Comparison of ENCODE assay signal across 16 cellular contexts in the genomic region with DNA sequence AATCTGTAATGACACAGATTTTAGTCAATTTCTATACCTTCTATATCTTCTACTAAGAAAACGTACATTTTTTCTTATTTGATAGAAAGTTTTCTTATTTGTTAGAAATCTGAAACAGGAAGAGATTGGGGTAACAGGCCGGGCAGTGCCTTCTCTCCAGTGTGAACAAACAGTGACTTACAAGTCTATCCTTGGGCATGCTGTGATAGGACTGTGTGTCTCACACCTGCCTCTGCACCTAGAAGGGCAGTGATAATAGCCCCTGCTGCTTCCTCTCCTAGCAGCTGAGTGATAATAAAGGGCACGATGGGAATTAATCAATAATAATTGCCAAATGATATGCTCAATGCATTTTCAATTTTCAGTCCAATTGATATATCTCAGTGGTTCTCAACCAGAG. TPM values are rescaled to one million over a fixed set of nuclear protein-coding genes. Genes with fewer than 3 reads are reported as not detected.
DNase-seq lines count a peak whose midpoint lies in the region; ATAC-seq and TF ChIP-seq lines count a peak whose summit lies in the region.
"Had no signal": no experiment of that assay in that cellular context is flagged by ENCODE, and none has a peak within 500 bp of the region (broad histone marks: within the 10 kb centered on the region; RNA-seq: fewer than 3 reads in every experiment).

No MANE protein-coding gene starts in this region.

- H3K27ac ChIP-seq in endodermal cell (ENCODE audit: low read depth, low read length) (no peak overlapping the region), neutrophil (peak overlapping the region; percentile 17)
- H3K27ac ChIP-seq: GM23248 had no signal

- peaks cover 32% of the 10 kb centered on the region for H3K4me1 Mint-ChIP-seq in endodermal cell

- 32 to 33% methylated on average over 1 to 2 of the region's 3 CpGs for WGBS in endodermal cell (ENCODE audit: insufficient coverage in 1 of 2, insufficient read length in 1 of 2), 2 experiments

- no peak overlapping the region for H3K4me3 Mint-ChIP-seq in endodermal cell
- H3K4me3 Mint-ChIP-seq: CD4-positive, CD25-positive, alpha-beta regulatory T cell; CD8-positive, alpha-beta memory T cell had no signal

- peak; percentile 71 for DNase-seq in NCI-H146 (lab: John Stamatoyannopoulos, UW)
- DNase-seq in NCI-H146 treated with DMSO at 0.1 percent for 48 hours (lab: John Stamatoyannopoulos, UW; ENCODE audit: unreplicated experiment), result peak; percentile 42
- DNase-seq in endodermal cell, result peak; percentile 60
- no peak for DNase-seq in HuH-7.5 (ENCODE audit: low spot score)
- DNase-seq: ACHN; BE2C; C1 segment of cervical spinal cord; Caco-2; CD4-positive, CD25-positive, alpha-beta regulatory T cell; CD8-positive, alpha-beta memory T cell; GM23248 had no signal

- H3K36me3 Mint-ChIP-seq in endodermal cell (ENCODE audit: low read depth), result no peaks in the 10 kb centered on the region
- H3K36me3 Mint-ChIP-seq: CD4-positive, CD25-positive, alpha-beta regulatory T cell; CD8-positive, alpha-beta memory T cell had no signal

- H3K27me3 Mint-ChIP-seq in endodermal cell (ENCODE audit: insufficient read depth), result no peaks in the 10 kb centered on the region

- H3K27me3 ChIP-seq in endodermal cell (ENCODE audit: control insufficient read depth, insufficient read depth, low read length, poor library complexity, severe bottlenecking) (no peaks in the 10 kb centered on the region), neutrophil (no peaks in the 10 kb centered on the region)
- H3K27me3 ChIP-seq: BE2C had no signal

- no peak overlapping the region for H3K4me3 ChIP-seq in endodermal cell (ENCODE audit: low read length)
- peak overlapping the region; percentile 44 to 48 for H3K4me3 ChIP-seq in neutrophil (ENCODE audit: low read depth in 1 of 2, low read length in 1 of 2)
- H3K4me3 ChIP-seq: GM23248, HAP-1 had no signal

- H3K36me3 ChIP-seq in endodermal cell (ENCODE audit: control insufficient read depth, insufficient read depth, low read length) (no peaks in the 10 kb centered on the region), neutrophil (peaks cover 3% of the 10 kb centered on the region)
- H3K36me3 ChIP-seq: BE2C, HAP-1 had no signal

- peaks cover 11% of the 10 kb centered on the region for H3K9me3 Mint-ChIP-seq in endodermal cell
- H3K9me3 Mint-ChIP-seq: CD4-positive, CD25-positive, alpha-beta regulatory T cell; CD8-positive, alpha-beta memory T cell had no signal

- no peak overlapping the region for H3K9ac ChIP-seq in endodermal cell (ENCODE audit: extremely low read depth, low read length, poor library complexity, severe bottlenecking)
- H3K9ac ChIP-seq: GM23248 had no signal

- H3K4me1 ChIP-seq in endodermal cell (ENCODE audit: control insufficient read depth, insufficient read depth, low read length) (peaks cover 16% of the 10 kb centered on the region), neutrophil (ENCODE audit: control insufficient read depth in 1 of 2, insufficient read depth in 1 of 2, low read depth in 1 of 2, low read length in 1 of 2) (peaks cover 54 to 59% of the 10 kb centered on the region in 2 experiments)
- H3K4me1 ChIP-seq: BE2C, Caco-2 had no signal

- ATAC-seq in HG03025 (IDR thresholded peaks at IDR 0.05; ENCODE audit: low FRiP score, unreplicated experiment), result no peak

- no peak for TF ChIP-seq CTCF in endodermal cell (conservative IDR thresholded peaks at IDR 0.05)
- no peak for TF ChIP-seq CTCF in neutrophil (IDR thresholded peaks at IDR 0.05)

- H3K9me3 ChIP-seq in endodermal cell (ENCODE audit: control insufficient read depth, low read length), result no peaks in the 10 kb centered on the region
- no peaks in the 10 kb centered on the region for H3K9me3 ChIP-seq in neutrophil
- H3K9me3 ChIP-seq: BE2C, Caco-2, HAP-1 had no signal

- H3K27ac Mint-ChIP-seq in endodermal cell, result peak overlapping the region; percentile 31
- H3K27ac Mint-ChIP-seq: CD4-positive, CD25-positive, alpha-beta regulatory T cell; CD8-positive, alpha-beta memory T cell had no signal

RNA-seq across cellular contexts. Expression of gene TMEM272, which starts 1.4 kb away (rescaled TPM):
- under 1 TPM; 0.62 TPM for total RNA-seq in endodermal cell
- polyA plus RNA-seq in endodermal cell (2013, experiment 1 of 2), result 0.11 TPM
- 0.58 TPM for polyA plus RNA-seq in endodermal cell (2013, experiment 2 of 2)
- total RNA-seq: GM23248, H4, HT-29 had no signal
- polyA plus RNA-seq: GM23248 had no signal

RNA-seq across cellular contexts. Expression of gene CCDC70, which starts 18.2 kb away (rescaled TPM):
- not detected for total RNA-seq in endodermal cell
- not detected for polyA plus RNA-seq in endodermal cell (2013, experiment 1 of 2)
- not detected for polyA plus RNA-seq in endodermal cell (2013, experiment 2 of 2)
- total RNA-seq: Caco-2; CD4-positive, CD25-positive, alpha-beta regulatory T cell; CD8-positive, alpha-beta memory T cell; GM23248; H4; HT-29 had no signal
- polyA plus RNA-seq: CD4-positive, CD25-positive, alpha-beta regulatory T cell; CD8-positive, alpha-beta memory T cell; GM23248 had no signal

RNA-seq across cellular contexts. Expression of gene DHRS12, which starts 39.6 kb away (rescaled TPM):
- total RNA-seq in endodermal cell, result 10 to 100 TPM; 13.8 to 19.8 TPM
- 18.1 TPM for polyA plus RNA-seq in endodermal cell (2013, experiment 1 of 2)
- 11.8 TPM for polyA plus RNA-seq in endodermal cell (2013, experiment 2 of 2)
